Comparison of ENCODE assay signal across 1 cellular context in genomic region chr4:48340905-48341775, GRCh38.
A peak's percentile ranks its signal among the peaks of the same experiment; 100 is the strongest.
TF ChIP-seq lines count a peak whose summit lies in the region.

TSS of gene SLAIN2 (plus strand) at chr4:48341529. CDS start at chr4:48341740, 211 bp downstream.

TF ChIP-seq in K562, 482 proteins besides CTCF, POLR2A, EP300 and RAD21 (continued from another document):
- TF ChIP-seq ZNF318 (IDR thresholded peaks at IDR 0.05; ENCODE audit: borderline replicate concordance in 1 of 2, low read depth in 1 of 2) = no peak; a peak in 1 of 4 replicates
- TF ChIP-seq ILK (tag; IDR thresholded peaks at IDR 0.05; ENCODE audit: borderline replicate concordance, low read depth) = no peak
- no peak for TF ChIP-seq RUNX1 (IDR thresholded peaks at IDR 0.05; ENCODE audit: low read depth)
- TF ChIP-seq ESRRB (CRISPR knock-in tag; IDR thresholded peaks at IDR 0.05; ENCODE audit: borderline replicate concordance) = peak; percentile 24; the same call in 1 of the 2 replicates
- no peak for TF ChIP-seq ZNF445 (CRISPR knock-in tag; IDR thresholded peaks at IDR 0.05; ENCODE audit: low read depth)
- TF ChIP-seq TBL1XR1 (IDR thresholded peaks at IDR 0.05; ENCODE audit: low read length in 2 of 2) = no peak
- no peak for TF ChIP-seq TEAD2 (tag; IDR thresholded peaks at IDR 0.05)
- no peak for TF ChIP-seq ZNF398 (CRISPR knock-in tag; IDR thresholded peaks at IDR 0.05)
- no peak for TF ChIP-seq CREBBP (IDR thresholded peaks at IDR 0.05; ENCODE audit: low read depth, low read length)
- no peak for TF ChIP-seq RBM15 (IDR thresholded peaks at IDR 0.05; ENCODE audit: insufficient read depth, low read length)
- peak; percentile 34; the same call in 1 of the 2 replicates for TF ChIP-seq C11orf30 (IDR thresholded peaks at IDR 0.05; ENCODE audit: low read depth)
- TF ChIP-seq HDAC8 (tag; IDR thresholded peaks at IDR 0.05) = no peak
- no peak for TF ChIP-seq KAT8 (IDR thresholded peaks at IDR 0.05; ENCODE audit: low read depth)
- peak; percentile 23 to 57 for TF ChIP-seq E2F6 (IDR thresholded peaks at IDR 0.05; ENCODE audit: borderline replicate concordance in 1 of 2, extremely low read depth in 1 of 2, insufficient read depth in 1 of 2, insufficient read length in 1 of 2, low read depth in 1 of 2, low read length in 1 of 2, poor library complexity in 1 of 2, severe bottlenecking in 1 of 2)
- no peak for TF ChIP-seq ZNF592 (IDR thresholded peaks at IDR 0.05)
- TF ChIP-seq ZNF133 (CRISPR knock-in tag; IDR thresholded peaks at IDR 0.05) = no peak
- TF ChIP-seq CBFA2T2 (conservative IDR thresholded peaks at IDR 0.05) = no peak
- TF ChIP-seq TRIM28 (IDR thresholded peaks at IDR 0.05) = 0 out of 2 replicates have a peak, but pooled peaks have one; percentile 14
- no peak for TF ChIP-seq ZNF3 (CRISPR knock-in tag; IDR thresholded peaks at IDR 0.05)
- no peak for TF ChIP-seq ZNF165 (CRISPR knock-in tag; IDR thresholded peaks at IDR 0.05; ENCODE audit: borderline replicate concordance)
- TF ChIP-seq NCOA6 (IDR thresholded peaks at IDR 0.05) = no peak
- no peak for TF ChIP-seq ZKSCAN3 (CRISPR knock-in tag; IDR thresholded peaks at IDR 0.05)
